Comparison of ENCODE assay signal across 24 cellular contexts in the genomic region with DNA sequence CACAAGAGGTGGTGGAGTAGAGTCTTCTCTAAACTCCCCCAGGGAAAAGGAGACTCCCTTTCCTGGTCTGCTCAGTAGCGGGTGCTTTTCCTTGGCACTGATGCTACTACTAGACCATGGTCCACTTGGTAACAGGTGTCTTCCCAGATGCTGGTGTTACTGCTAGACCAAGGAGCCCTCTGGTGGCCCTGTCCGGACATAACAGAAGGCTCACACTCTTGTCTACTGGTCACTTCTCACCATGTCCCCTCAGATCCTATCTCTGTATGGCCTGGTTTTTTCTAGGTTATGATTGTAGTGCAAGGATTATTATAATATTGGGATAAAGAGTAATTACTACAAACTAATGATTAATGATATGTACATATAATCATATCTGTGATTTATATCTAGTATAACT. TPM values are rescaled to one million over a fixed set of nuclear protein-coding genes. Genes with fewer than 3 reads are reported as not detected.
DNase-seq lines count a peak whose midpoint lies in the region; ATAC-seq, FAIRE-seq and TF ChIP-seq lines count a peak whose summit lies in the region.
"Had no signal": no experiment of that assay in that cellular context is flagged by ENCODE, and none has a peak within 500 bp of the region (broad histone marks: within the 10 kb centered on the region; RNA-seq: fewer than 3 reads in every experiment).

No MANE protein-coding gene starts in this region.

- ATAC-seq in GM19328 (IDR thresholded peaks at IDR 0.05; ENCODE audit: unreplicated experiment) (no peak), GM21381 (IDR thresholded peaks at IDR 0.05; ENCODE audit: unreplicated experiment) (no peak)
- ATAC-seq: activated CD8-positive, alpha-beta memory T cell treated with anti-CD3 and anti-CD28 coated beads, Interleukin-2, amount 10 ng/mL, durations not matched to agents 7 days and 5 days; heart left ventricle; upper lobe of right lung had no signal

- no peaks in the 10 kb centered on the region for H3K23me2 ChIP-seq in H1 (ENCODE audit: low read depth, low read length)

- H3K79me2 ChIP-seq in H1 (ENCODE audit: control insufficient read depth in 1 of 2, insufficient read depth in 2 of 2, low read length in 2 of 2): no peaks in the 10 kb centered on the region

- no peaks in the 10 kb centered on the region for H3K27me3 ChIP-seq in H1 (replicated peaks in 1 of 4; ENCODE audit: control insufficient read depth in 3 of 4, extremely low read depth in 1 of 4, insufficient read depth in 3 of 4, low read length in 3 of 4)
- H3K27me3 ChIP-seq: heart left ventricle, upper lobe of right lung had no signal

- POLR2A ChIA-PET in H1 (lab: Charles Lee; ENCODE audit: partially characterized antibody): interaction anchor here (1.0 to 7.1 kb wide), 3 partner anchors 12 to 28 kb away, joined by 3 to 34 read pairs (median 23); no protein-coding TSS in a partner anchor

- TF ChIP-seq RAD21 in H1 (IDR thresholded peaks at IDR 0.05 in 1 of 2, conservative IDR thresholded peaks at IDR 0.05 in 1 of 2; ENCODE audit: low read depth in 2 of 2, low read length in 2 of 2): peak; percentile 35 to 49; a peak in 3 of 4 replicates

- H2BK15ac ChIP-seq in H1 (ENCODE audit: low read length): no peak overlapping the region

- H3K56ac ChIP-seq in H1 (replicated peaks; ENCODE audit: insufficient read length, low read depth, low read length): no peak overlapping the region

- H3K79me1 ChIP-seq in H1 (ENCODE audit: low read depth, low read length): no peaks in the 10 kb centered on the region

- H2BK12ac ChIP-seq in H1 (ENCODE audit: low read depth, low read length): no peak overlapping the region

- H3K4ac ChIP-seq in H1 (replicated peaks; ENCODE audit: insufficient read length, low read depth, low read length): no peak overlapping the region

- no peak for TF ChIP-seq EP300 in H1 (IDR thresholded peaks at IDR 0.05; ENCODE audit: borderline replicate concordance in 1 of 2, low read depth in 2 of 2, low read length in 2 of 2)

- peaks cover 0 to 10% (median 1%) of the 10 kb centered on the region in 4 experiments; a peak in 3 of 7 replicates for H3K4me1 ChIP-seq in H1 (replicated peaks in 1 of 4; ENCODE audit: control insufficient read depth in 3 of 4, insufficient read depth in 4 of 4, low read length in 3 of 4)
- H3K4me1 ChIP-seq: upper lobe of right lung had no signal

- H2AK5ac ChIP-seq in H1 (ENCODE audit: low read depth, low read length): no peak overlapping the region

- no peak overlapping the region for H4K8ac ChIP-seq in H1 (ENCODE audit: extremely low read depth, insufficient read depth, low read length)

- DNase-seq in OCI-M1 (lab: John Stamatoyannopoulos, UW): peak; percentile 28
- no peak for DNase-seq in H1 (ENCODE audit: low read depth in 1 of 2, low spot score in 2 of 2)
- no peak for DNase-seq in retina
- no peak for DNase-seq in midbrain (lab: John Stamatoyannopoulos, UW)
- DNase-seq: activated CD4-positive, alpha-beta T cell treated with anti-CD3 and anti-CD28 coated beads, Interleukin-2, amount 10 ng/mL, durations not matched to agents 24 days and 14 days; activated CD8-positive, alpha-beta memory T cell treated with anti-CD3 and anti-CD28 coated beads, Interleukin-2, amount 10 ng/mL, durations not matched to agents 7 days and 5 days; activated naive CD8-positive, alpha-beta T cell treated with anti-CD3 and anti-CD28 coated beads for 36 hours; DMS79 treated with DMSO at 0.1 percent for 48 hours; foreskin fibroblast; heart left ventricle; IMR-90; left ventricle myocardium inferior; naive B cell; upper lobe of right lung had no signal

- CTCF ChIA-PET in H1 (lab: Charles Lee; ENCODE audit: partially characterized antibody): interaction anchor here (0.8 to 3.4 kb wide), 5 partner anchors 10 to 46 kb away, joined by 3 to 23 read pairs (median 7); no protein-coding TSS in a partner anchor

- TF ChIP-seq CTCF in 22Rv1 (IDR thresholded peaks at IDR 0.05) (peak; percentile 28; the same call in 1 of the 2 replicates), GM12873 (IDR thresholded peaks at IDR 0.05; ENCODE audit: insufficient read depth, low read depth, low read length, missing control alignments) (peak; percentile 17), H1 (IDR thresholded peaks at IDR 0.05; ENCODE audit: control extremely low read depth in 1 of 3, insufficient read depth in 1 of 3, low read depth in 1 of 3, low read length in 3 of 3) (peak in 2 of 3 experiments; percentile 29 to 47; a peak in 2 of 4 replicates)

- 0 out of 8 replicates have a peak, but pooled peaks cover 0 to 9% (median 0%) of the 10 kb centered on the region in 4 experiments for H3K36me3 ChIP-seq in H1 (ENCODE audit: control insufficient read depth in 2 of 4, insufficient read depth in 4 of 4, low read length in 3 of 4)
- H3K36me3 ChIP-seq: upper lobe of right lung had no signal

- H2BK120ac ChIP-seq in H1 (replicated peaks; ENCODE audit: low read depth, low read length): no peak overlapping the region

- H4K5ac ChIP-seq in H1 (ENCODE audit: insufficient read length, low read depth, low read length): no peak overlapping the region

- 89% methylated on average over 2 of the region's 2 CpGs; no CpG with 5 or more reads in 1 of the 2 experiments for WGBS in H1 (ENCODE audit: extremely low coverage in 1 of 2, insufficient coverage in 1 of 2, insufficient read length in 1 of 2, insufficient replicate concordance in 2 of 2, low coverage in 1 of 2, low lambda C conversion rate in 2 of 2, missing lambda C conversion rate in 1 of 2), 2 experiments

- no peaks in the 10 kb centered on the region for H4K20me1 ChIP-seq in H1 (replicated peaks in 1 of 2; ENCODE audit: control insufficient read depth in 1 of 2, insufficient read depth in 2 of 2, low read length in 2 of 2)

- peaks cover 22 to 27% of the 10 kb centered on the region in 2 experiments for H3K9me3 ChIP-seq in H1 (ENCODE audit: insufficient read depth in 2 of 2, low read depth in 1 of 2, low read length in 1 of 2)

- H3K27ac ChIP-seq in 22Rv1: no peak overlapping the region
- no peak overlapping the region for H3K27ac ChIP-seq in H1 (ENCODE audit: low read depth, low read length)
- H3K27ac ChIP-seq: epithelial cell of prostate, heart left ventricle, left ventricle myocardium inferior, RWPE1, SK-N-MC, upper lobe of right lung had no signal

- FAIRE-seq in H1 (lab: Jason Lieb, UNC): no peak
- FAIRE-seq: GM12892, GM19239 had no signal

- H4K91ac ChIP-seq in H1 (replicated peaks; ENCODE audit: insufficient read length, low read length): no peak overlapping the region

- no peak overlapping the region for H3K4me3 ChIP-seq in H1 (ENCODE audit: extremely low read depth in 1 of 4, insufficient read depth in 2 of 4, low read depth in 3 of 4, low read length in 4 of 4)
- H3K4me3 ChIP-seq: heart left ventricle, left ventricle myocardium inferior, SK-N-MC, smooth muscle cell, upper lobe of right lung had no signal

- no peak for TF ChIP-seq POLR2A in H1 (IDR thresholded peaks at IDR 0.05; ENCODE audit: control extremely low read depth in 1 of 2, low read depth in 2 of 2, low read length in 2 of 2)

- no peak overlapping the region for H2AFZ ChIP-seq in H1 (ENCODE audit: low read length)

- H3K14ac ChIP-seq in H1 (ENCODE audit: insufficient read length): no peak overlapping the region

- no peak overlapping the region for H3K18ac ChIP-seq in H1 (ENCODE audit: extremely low read depth, low read length)

- no peak overlapping the region for H3K4me2 ChIP-seq in H1 (ENCODE audit: insufficient read depth in 1 of 2, low read depth in 2 of 2, low read length in 2 of 2)
- H3K4me2 ChIP-seq: smooth muscle cell had no signal

- no peak overlapping the region for H2BK20ac ChIP-seq in H1 (ENCODE audit: low read length)

- no peak overlapping the region for H3K23ac ChIP-seq in H1 (ENCODE audit: insufficient read length)

- H3K9ac ChIP-seq in H1 (replicated peaks in 1 of 4; ENCODE audit: extremely low read depth in 1 of 4, low read depth in 3 of 4, low read length in 3 of 4): no peak overlapping the region

- H2BK5ac ChIP-seq in H1 (ENCODE audit: low read depth, low read length): no peak overlapping the region

TF ChIP-seq in H1, 55 proteins besides CTCF, POLR2A, EP300 and RAD21:
- no peak for TF ChIP-seq MAFK (IDR thresholded peaks at IDR 0.05; ENCODE audit: low read depth, low read length)
- TF ChIP-seq SP4 (IDR thresholded peaks at IDR 0.05; ENCODE audit: low read length): no peak
- TF ChIP-seq JUND (IDR thresholded peaks at IDR 0.05; ENCODE audit: low read length): no peak
- TF ChIP-seq SIX5 (IDR thresholded peaks at IDR 0.05; ENCODE audit: low read depth, low read length): no peak
- TF ChIP-seq PHF8 (conservative IDR thresholded peaks at IDR 0.05; ENCODE audit: low read depth, low read length): no peak
- TF ChIP-seq HDAC6 (IDR thresholded peaks at IDR 0.05; ENCODE audit: low read depth, low read length): no peak
- TF ChIP-seq GTF2F1 (IDR thresholded peaks at IDR 0.05; ENCODE audit: borderline replicate concordance, low read depth, low read length): no peak
- TF ChIP-seq EGR1 (IDR thresholded peaks at IDR 0.05; ENCODE audit: borderline replicate concordance, low read depth, low read length): no peak
- no peak for TF ChIP-seq ASH2L (IDR thresholded peaks at IDR 0.05; ENCODE audit: low read length)

RNA-seq across cellular contexts. Expression of gene ARL4D, which starts 49.7 kb away (rescaled TPM):
- 8.4 TPM in 2 replicates for total RNA-seq in H1 (2021; fragmentation: NEBNext Ultra II Directional; extraction: Animal tissue kit (Norgen Biotek cat#: 25700))
- 9.2 and 16.2 TPM in 2 replicates for polyA plus RNA-seq in H1 (2011; rRNA removed)
- polyA plus RNA-seq in H1 (2011; cell fraction: cytosol; rRNA removed): 13.0 TPM
- polyA plus RNA-seq in H1 (2011; cell fraction: nucleus; rRNA removed): 10.2 TPM
- 7.8 to 9.1 TPM (median 8.5 TPM) in 4 replicates for polyA plus RNA-seq in H1 (2012, experiment 1 of 2)
- 8.1 TPM for polyA plus RNA-seq in H1 (2012, experiment 2 of 2)
- polyA plus RNA-seq in H1 (2013, experiment 1 of 2): 4.9 TPM
- polyA plus RNA-seq in H1 (2013, experiment 2 of 2): 5.6 TPM
- 6.4 and 7.0 TPM in 2 replicates for polyA minus RNA-seq in H1 (2011; rRNA and poly(A)+ RNA removed)
- polyA minus RNA-seq in H1 (2011; cell fraction: cytosol; rRNA and poly(A)+ RNA removed): 5.1 TPM
- 9.5 TPM for polyA minus RNA-seq in H1 (2011; cell fraction: nucleus; rRNA and poly(A)+ RNA removed)
